ENCODE assay signal across 12 cellular contexts in genomic region chr19:44750713-44751112, GRCh38. TPM values are rescaled to one million over a fixed set of nuclear protein-coding genes. Genes with fewer than 3 reads are reported as not detected.
DNase-seq lines count a peak whose midpoint lies in the region; ATAC-seq, FAIRE-seq and TF ChIP-seq lines count a peak whose summit lies in the region.
"Had no signal": no experiment of that assay in that cellular context is flagged by ENCODE, and none has a peak within 500 bp of the region (broad histone marks: within the 10 kb centered on the region; RNA-seq: fewer than 3 reads in every experiment).

No MANE protein-coding gene starts in this region.

- H3K36me3 Mint-ChIP-seq in glutamatergic neuron (ENCODE audit: unreplicated experiment): no peaks in the 10 kb centered on the region

- no peak overlapping the region for H3K27ac Mint-ChIP-seq in glutamatergic neuron (ENCODE audit: unreplicated experiment)

- H3K27me3 ChIP-seq in RWPE2 (ENCODE audit: insufficient read depth, poor library complexity, severe bottlenecking) (no peaks in the 10 kb centered on the region), small intestine (ENCODE audit: control insufficient read depth in 2 of 2, insufficient read depth in 2 of 2, low read length in 2 of 2) (no peaks in the 10 kb centered on the region)

- peak overlapping the region; percentile 79 for H3K4me3 ChIP-seq in GM12864 (ENCODE audit: low read depth, low read length)
- no peak overlapping the region for H3K4me3 ChIP-seq in RWPE2 (ENCODE audit: severe bottlenecking)
- peak overlapping the region; percentile 12 for H3K4me3 ChIP-seq in fibroblast of mammary gland (ENCODE audit: control insufficient read depth, low read depth, low read length)
- H3K4me3 ChIP-seq in small intestine (ENCODE audit: low read depth in 1 of 2, low read length in 2 of 2): peak overlapping the region in 1 of 2 donors; percentile 91
- H3K4me3 ChIP-seq in mucosa of descending colon: no peak overlapping the region

- DNase-seq in GM12864 (ENCODE audit: low read depth) (no peak), RWPE2 (ENCODE audit: low spot score) (no peak), fibroblast of mammary gland (ENCODE audit: low read depth) (no peak), small intestine (no peak), glutamatergic neuron (no peak), mucosa of descending colon (no peak)
- DNase-seq: Kasumi-1, substantia nigra had no signal

- no peak for ATAC-seq in RWPE2 (ENCODE audit: low read depth)
- no peak for ATAC-seq in mucosa of descending colon
- ATAC-seq in GM18519 (IDR thresholded peaks at IDR 0.05; ENCODE audit: low FRiP score, unreplicated experiment): no peak

- intact Hi-C loops in mucosa of descending colon (cut with DNase I, micrococcal nuclease): no loop called here

- H3K4me3 Mint-ChIP-seq in glutamatergic neuron (ENCODE audit: unreplicated experiment): no peak overlapping the region

- WGBS in small intestine, 3 donors: 45 to 53% (median 46%) methylated on average over 3 of the region's 3 CpGs

- FAIRE-seq in small intestine (lab: Jason Lieb, UNC): no peak
- FAIRE-seq: frontal cortex had no signal

- H3K9me3 Mint-ChIP-seq in glutamatergic neuron (ENCODE audit: unreplicated experiment): no peaks in the 10 kb centered on the region

- peak overlapping the region; percentile 96 for H3K27ac ChIP-seq in RWPE2 (ENCODE audit: poor library complexity, severe bottlenecking)
- H3K27ac ChIP-seq in small intestine (ENCODE audit: low read depth in 1 of 2, low read length in 1 of 2): peak overlapping the region; percentile 6 to 73

- H3K4me1 ChIP-seq in RWPE2 (ENCODE audit: insufficient read depth, poor library complexity, severe bottlenecking): peaks cover 21% of the 10 kb centered on the region
- peaks cover 10 to 21% of the 10 kb centered on the region in 2 donors for H3K4me1 ChIP-seq in small intestine (ENCODE audit: control insufficient read depth in 2 of 2, insufficient read depth in 1 of 2, low read depth in 1 of 2, low read length in 1 of 2)
- peaks cover 64% of the 10 kb centered on the region for H3K4me1 ChIP-seq in mucosa of descending colon (ENCODE audit: low read depth)

- peaks cover 12% of the 10 kb centered on the region for H3K4me1 Mint-ChIP-seq in glutamatergic neuron (ENCODE audit: low read depth, unreplicated experiment)

- peaks cover 45% of the 10 kb centered on the region for H3K36me3 ChIP-seq in RWPE2 (ENCODE audit: low read depth)
- peaks cover 0 to 10% of the 10 kb centered on the region in 2 donors for H3K36me3 ChIP-seq in small intestine (ENCODE audit: control insufficient read depth in 2 of 2, insufficient read depth in 2 of 2, low read length in 2 of 2)
- no peaks in the 10 kb centered on the region for H3K36me3 ChIP-seq in mucosa of descending colon (ENCODE audit: low read depth)
- H3K36me3 ChIP-seq: prostate gland had no signal

- H3K27me3 Mint-ChIP-seq in glutamatergic neuron (ENCODE audit: unreplicated experiment): peaks cover 23% of the 10 kb centered on the region

- TF ChIP-seq CTCF in GM12864 (IDR thresholded peaks at IDR 0.05; ENCODE audit: low read depth, low read length, missing control alignments) (no peak), RWPE2 (IDR thresholded peaks at IDR 0.05; ENCODE audit: poor library complexity, severe bottlenecking) (no peak), fibroblast of mammary gland (conservative IDR thresholded peaks at IDR 0.05; ENCODE audit: control insufficient read depth, insufficient read depth, low read depth, low read length) (no peak), glutamatergic neuron (IDR thresholded peaks at IDR 0.05; ENCODE audit: partially characterized antibody, unreplicated experiment) (no peak), mucosa of descending colon (IDR thresholded peaks at IDR 0.05) (no peak)

- H3K9me3 ChIP-seq in RWPE2 (ENCODE audit: severe bottlenecking) (no peaks in the 10 kb centered on the region), small intestine (ENCODE audit: control insufficient read depth, low read depth) (no peaks in the 10 kb centered on the region), mucosa of descending colon (no peaks in the 10 kb centered on the region)
- H3K9me3 ChIP-seq: prostate gland had no signal

RNA-seq across cellular contexts. Expression of gene BCL3, which starts 2.2 kb away (rescaled TPM):
- polyA plus RNA-seq in small intestine: 100 to 1,000 TPM in 2 of 3 donors, 10 to 100 TPM in 1; 48.6 to 136 (median 106) TPM
- 2.4 TPM for total RNA-seq in glutamatergic neuron (ENCODE audit: unreplicated experiment)
- total RNA-seq in mucosa of descending colon: 100 to 1,000 TPM in 1 of 3 donors, 10 to 100 TPM in 2; 78.9 to 145 (median 90.6) TPM

RNA-seq across cellular contexts. Expression of gene CBLC, which starts 27.0 kb away (rescaled TPM):
- 100 to 1,000 TPM in 2 of 3 donors, 10 to 100 TPM in 1; 67.6 to 162 (median 117) TPM for polyA plus RNA-seq in small intestine
- not detected for total RNA-seq in glutamatergic neuron (ENCODE audit: unreplicated experiment)
- 10 to 100 TPM; 36.5 to 92.6 (median 59.1) TPM for total RNA-seq in mucosa of descending colon
- total RNA-seq: frontal cortex, RPMI7951 had no signal

RNA-seq across cellular contexts. Expression of gene CEACAM16, which starts 51.8 kb away (rescaled TPM):
- not detected for polyA plus RNA-seq in small intestine
- total RNA-seq in glutamatergic neuron (ENCODE audit: unreplicated experiment): not detected
- total RNA-seq in mucosa of descending colon: under 1 TPM in 1 of 3 donors, not detected in 2; 0.17 TPM
- total RNA-seq: frontal cortex, prostate gland, RPMI7951 had no signal

RNA-seq across cellular contexts. Expression of gene BCAM, which starts 58.2 kb away (rescaled TPM):
- polyA plus RNA-seq in small intestine: 10 to 100 TPM in 1 of 3 donors, 1 to 10 TPM in 2; 2.9 to 32.6 (median 4.3) TPM
- 47.1 TPM for total RNA-seq in glutamatergic neuron (ENCODE audit: unreplicated experiment)
- 10 to 100 TPM; 16.3 to 25.1 (median 20.3) TPM for total RNA-seq in mucosa of descending colon

Comparison
In these comparisons a context has a peak if more than half of its experiments do, and no peak if none do; other contexts are left out.
1. H3K4me3 ChIP-seq: peak in GM12864 (single experiment) and fibroblast of mammary gland (single experiment); none in RWPE2 (single experiment) and mucosa of descending colon (single experiment).
2. RNA of gene BCL3, which starts 2.2 kb away (total RNA-seq): 78.9 to 145 TPM in mucosa of descending colon; 2.4 TPM in glutamatergic neuron (single experiment); every median in the first group is over 10 times any median in the second.
3. RNA of gene CBLC, which starts 27.0 kb away (total RNA-seq): 36.5 to 92.6 TPM in mucosa of descending colon; not detected in glutamatergic neuron (single experiment); every median in the first group is over 10 times any median in the second.